Comparison of ENCODE assay signal across 17 cellular contexts in genomic region chr10:10967029-10967428, GRCh38.
"Had no signal": no experiment of that assay in that cellular context is flagged by ENCODE, and none has a peak within 500 bp of the region (broad histone marks: within the 10 kb centered on the region; RNA-seq: fewer than 3 reads in every experiment).

No MANE protein-coding gene starts in this region.

- FAIRE-seq: colon, islet of Langerhans had no signal

- H3K4me2 ChIP-seq: neural progenitor cell had no signal

- DNase-seq: activated CD4-positive, alpha-beta T cell treated with anti-CD3 and anti-CD28 coated beads for 1 hour; activated CD4-positive, alpha-beta T cell treated with anti-CD3 and anti-CD28 coated beads, Interleukin-2, amount 50 U/mL, for 1 hour; activated gamma-delta T cell treated with Interleukin-2 at 50 U/mL for 16 hours; activated T-cell treated with anti-CD3 and anti-CD28 coated beads, Interleukin-2, amount 50 U/mL, for 1 hour; aorta; central memory CD4-positive, alpha-beta T cell; left cardiac atrium; stimulated activated CD4-positive, alpha-beta T cell treated with anti-CD3 and anti-CD28 coated beads, Interleukin-4, amount 100 ng/mL, for 24 hours; stimulated activated naive CD4-positive, alpha-beta T cell treated with Interleukin-2 at 50 U/mL for 16 hours; T-helper 9 cell; upper lobe of left lung had no signal

- H3K4me1 ChIP-seq: neural progenitor cell, upper lobe of left lung had no signal

- H3K27ac ChIP-seq: esophagus muscularis mucosa, gastroesophageal sphincter, heart left ventricle, neural progenitor cell, upper lobe of left lung had no signal

- H3K4me3 ChIP-seq: esophagus muscularis mucosa, gastroesophageal sphincter, heart left ventricle, neural progenitor cell, upper lobe of left lung had no signal

- H2AFZ ChIP-seq: neural progenitor cell had no signal

- ATAC-seq: gastroesophageal sphincter had no signal

- H3K9me3 ChIP-seq: esophagus muscularis mucosa, gastroesophageal sphincter, heart left ventricle, upper lobe of left lung had no signal

- H3K36me3 ChIP-seq: esophagus muscularis mucosa, gastroesophageal sphincter, heart left ventricle, neural progenitor cell, upper lobe of left lung had no signal

- H3K27me3 ChIP-seq: esophagus muscularis mucosa, gastroesophageal sphincter, heart left ventricle, neural progenitor cell, upper lobe of left lung had no signal

- H3K9ac ChIP-seq: neural progenitor cell had no signal
